Comparison of ENCODE assay signal across 2 cellular contexts in genomic region chr3:124986153-124987143, GRCh38.
TF ChIP-seq lines count a peak whose summit lies in the region.

No MANE protein-coding gene starts in this region.

TF ChIP-seq in GM12878, 131 proteins besides CTCF, POLR2A, EP300 and RAD21:
- TF ChIP-seq SMC3 (IDR thresholded peaks at IDR 0.05; ENCODE audit: borderline replicate concordance, low read length): 0 out of 2 replicates have a peak, but pooled peaks have one; percentile 4
- TF ChIP-seq HDGF (IDR thresholded peaks at IDR 0.05): no peak

TF ChIP-seq in HepG2, 621 proteins besides CTCF, POLR2A, EP300 and RAD21:
- TF ChIP-seq RBFOX2 (IDR thresholded peaks at IDR 0.05; ENCODE audit: low read depth, low read length) (no peak), CENPX (CRISPR knock-in tag; IDR thresholded peaks at IDR 0.05) (no peak), STAG1 (CRISPR knock-in tag; IDR thresholded peaks at IDR 0.05) (peak; percentile 60), SMC3 (IDR thresholded peaks at IDR 0.05; ENCODE audit: low read length) (peak; percentile 33; the same call in 1 of the 2 replicates)
